In the genomic region with DNA sequence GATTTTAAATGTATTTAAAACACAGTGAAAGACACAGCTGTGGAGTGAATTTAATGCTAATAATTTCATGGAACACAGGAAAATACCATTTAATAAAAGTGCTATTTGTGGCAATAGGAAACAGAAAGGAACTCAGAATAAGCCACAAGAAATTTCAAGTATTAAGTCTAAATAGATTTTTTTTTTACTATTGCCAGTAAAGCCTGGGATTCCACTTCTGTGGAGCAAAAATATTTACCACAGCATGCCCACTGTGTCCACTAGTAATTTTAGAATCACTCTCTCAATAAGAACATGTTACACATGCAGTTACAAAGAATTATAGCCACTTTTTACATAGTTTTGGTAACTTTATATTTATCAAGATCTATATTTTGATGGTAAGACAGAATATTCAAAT, we compare ENCODE assay signal across 1 cellular context.
TF ChIP-seq lines count a peak whose summit lies in the region.

No MANE protein-coding gene starts in this region.

TF ChIP-seq in GM23338, 12 proteins besides CTCF, POLR2A, EP300 and RAD21 (continued from another document):
- TF ChIP-seq, protein P1, sequence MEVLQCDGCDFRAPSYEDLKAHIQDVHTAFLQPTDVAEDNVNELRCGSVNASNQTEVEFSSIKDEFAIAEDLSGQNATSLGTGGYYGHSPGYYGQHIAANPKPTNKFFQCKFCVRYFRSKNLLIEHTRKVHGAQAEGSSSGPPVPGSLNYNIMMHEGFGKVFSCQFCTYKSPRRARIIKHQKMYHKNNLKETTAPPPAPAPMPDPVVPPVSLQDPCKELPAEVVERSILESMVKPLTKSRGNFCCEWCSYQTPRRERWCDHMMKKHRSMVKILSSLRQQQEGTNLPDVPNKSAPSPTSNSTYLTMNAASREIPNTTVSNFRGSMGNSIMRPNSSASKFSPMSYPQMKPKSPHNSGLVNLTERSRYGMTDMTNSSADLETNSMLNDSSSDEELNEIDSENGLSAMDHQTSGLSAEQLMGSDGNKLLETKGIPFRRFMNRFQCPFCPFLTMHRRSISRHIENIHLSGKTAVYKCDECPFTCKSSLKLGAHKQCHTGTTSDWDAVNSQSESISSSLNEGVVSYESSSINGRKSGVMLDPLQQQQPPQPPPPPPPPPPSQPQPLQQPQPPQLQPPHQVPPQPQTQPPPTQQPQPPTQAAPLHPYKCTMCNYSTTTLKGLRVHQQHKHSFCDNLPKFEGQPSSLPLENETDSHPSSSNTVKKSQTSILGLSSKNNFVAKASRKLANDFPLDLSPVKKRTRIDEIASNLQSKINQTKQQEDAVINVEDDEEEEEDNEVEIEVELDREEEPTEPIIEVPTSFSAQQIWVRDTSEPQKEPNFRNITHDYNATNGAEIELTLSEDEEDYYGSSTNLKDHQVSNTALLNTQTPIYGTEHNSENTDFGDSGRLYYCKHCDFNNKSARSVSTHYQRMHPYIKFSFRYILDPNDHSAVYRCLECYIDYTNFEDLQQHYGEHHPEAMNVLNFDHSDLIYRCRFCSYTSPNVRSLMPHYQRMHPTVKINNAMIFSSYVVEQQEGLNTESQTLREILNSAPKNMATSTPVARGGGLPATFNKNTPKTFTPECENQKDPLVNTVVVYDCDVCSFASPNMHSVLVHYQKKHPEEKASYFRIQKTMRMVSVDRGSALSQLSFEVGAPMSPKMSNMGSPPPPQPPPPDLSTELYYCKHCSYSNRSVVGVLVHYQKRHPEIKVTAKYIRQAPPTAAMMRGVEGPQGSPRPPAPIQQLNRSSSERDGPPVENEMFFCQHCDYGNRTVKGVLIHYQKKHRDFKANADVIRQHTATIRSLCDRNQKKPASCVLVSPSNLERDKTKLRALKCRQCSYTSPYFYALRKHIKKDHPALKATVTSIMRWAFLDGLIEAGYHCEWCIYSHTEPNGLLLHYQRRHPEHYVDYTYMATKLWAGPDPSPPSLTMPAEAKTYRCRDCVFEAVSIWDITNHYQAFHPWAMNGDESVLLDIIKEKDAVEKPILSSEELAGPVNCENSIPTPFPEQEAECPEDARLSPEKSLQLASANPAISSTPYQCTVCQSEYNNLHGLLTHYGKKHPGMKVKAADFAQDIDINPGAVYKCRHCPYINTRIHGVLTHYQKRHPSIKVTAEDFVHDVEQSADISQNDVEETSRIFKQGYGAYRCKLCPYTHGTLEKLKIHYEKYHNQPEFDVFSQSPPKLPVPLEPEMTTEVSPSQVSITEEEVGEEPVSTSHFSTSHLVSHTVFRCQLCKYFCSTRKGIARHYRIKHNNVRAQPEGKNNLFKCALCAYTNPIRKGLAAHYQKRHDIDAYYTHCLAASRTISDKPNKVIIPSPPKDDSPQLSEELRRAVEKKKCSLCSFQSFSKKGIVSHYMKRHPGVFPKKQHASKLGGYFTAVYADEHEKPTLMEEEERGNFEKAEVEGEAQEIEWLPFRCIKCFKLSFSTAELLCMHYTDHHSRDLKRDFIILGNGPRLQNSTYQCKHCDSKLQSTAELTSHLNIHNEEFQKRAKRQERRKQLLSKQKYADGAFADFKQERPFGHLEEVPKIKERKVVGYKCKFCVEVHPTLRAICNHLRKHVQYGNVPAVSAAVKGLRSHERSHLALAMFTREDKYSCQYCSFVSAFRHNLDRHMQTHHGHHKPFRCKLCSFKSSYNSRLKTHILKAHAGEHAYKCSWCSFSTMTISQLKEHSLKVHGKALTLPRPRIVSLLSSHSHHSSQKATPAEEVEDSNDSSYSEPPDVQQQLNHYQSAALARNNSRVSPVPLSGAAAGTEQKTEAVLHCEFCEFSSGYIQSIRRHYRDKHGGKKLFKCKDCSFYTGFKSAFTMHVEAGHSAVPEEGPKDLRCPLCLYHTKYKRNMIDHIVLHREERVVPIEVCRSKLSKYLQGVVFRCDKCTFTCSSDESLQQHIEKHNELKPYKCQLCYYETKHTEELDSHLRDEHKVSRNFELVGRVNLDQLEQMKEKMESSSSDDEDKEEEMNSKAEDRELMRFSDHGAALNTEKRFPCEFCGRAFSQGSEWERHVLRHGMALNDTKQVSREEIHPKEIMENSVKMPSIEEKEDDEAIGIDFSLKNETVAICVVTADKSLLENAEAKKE (CRISPR knock-in tag; IDR thresholded peaks at IDR 0.05): no peak
- TF ChIP-seq, protein P2, sequence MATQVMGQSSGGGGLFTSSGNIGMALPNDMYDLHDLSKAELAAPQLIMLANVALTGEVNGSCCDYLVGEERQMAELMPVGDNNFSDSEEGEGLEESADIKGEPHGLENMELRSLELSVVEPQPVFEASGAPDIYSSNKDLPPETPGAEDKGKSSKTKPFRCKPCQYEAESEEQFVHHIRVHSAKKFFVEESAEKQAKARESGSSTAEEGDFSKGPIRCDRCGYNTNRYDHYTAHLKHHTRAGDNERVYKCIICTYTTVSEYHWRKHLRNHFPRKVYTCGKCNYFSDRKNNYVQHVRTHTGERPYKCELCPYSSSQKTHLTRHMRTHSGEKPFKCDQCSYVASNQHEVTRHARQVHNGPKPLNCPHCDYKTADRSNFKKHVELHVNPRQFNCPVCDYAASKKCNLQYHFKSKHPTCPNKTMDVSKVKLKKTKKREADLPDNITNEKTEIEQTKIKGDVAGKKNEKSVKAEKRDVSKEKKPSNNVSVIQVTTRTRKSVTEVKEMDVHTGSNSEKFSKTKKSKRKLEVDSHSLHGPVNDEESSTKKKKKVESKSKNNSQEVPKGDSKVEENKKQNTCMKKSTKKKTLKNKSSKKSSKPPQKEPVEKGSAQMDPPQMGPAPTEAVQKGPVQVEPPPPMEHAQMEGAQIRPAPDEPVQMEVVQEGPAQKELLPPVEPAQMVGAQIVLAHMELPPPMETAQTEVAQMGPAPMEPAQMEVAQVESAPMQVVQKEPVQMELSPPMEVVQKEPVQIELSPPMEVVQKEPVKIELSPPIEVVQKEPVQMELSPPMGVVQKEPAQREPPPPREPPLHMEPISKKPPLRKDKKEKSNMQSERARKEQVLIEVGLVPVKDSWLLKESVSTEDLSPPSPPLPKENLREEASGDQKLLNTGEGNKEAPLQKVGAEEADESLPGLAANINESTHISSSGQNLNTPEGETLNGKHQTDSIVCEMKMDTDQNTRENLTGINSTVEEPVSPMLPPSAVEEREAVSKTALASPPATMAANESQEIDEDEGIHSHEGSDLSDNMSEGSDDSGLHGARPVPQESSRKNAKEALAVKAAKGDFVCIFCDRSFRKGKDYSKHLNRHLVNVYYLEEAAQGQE (IDR thresholded peaks at IDR 0.05; ENCODE audit: unreplicated experiment): no peak
- TF ChIP-seq ZNF331 (CRISPR knock-in tag; IDR thresholded peaks at IDR 0.05; ENCODE audit: low read depth): no peak
- TF ChIP-seq EZH2phosphoT487 (IDR thresholded peaks at IDR 0.05; ENCODE audit: unreplicated experiment): no peak
